Comparison of ENCODE assay signal across 1 cellular context in the genomic region with DNA sequence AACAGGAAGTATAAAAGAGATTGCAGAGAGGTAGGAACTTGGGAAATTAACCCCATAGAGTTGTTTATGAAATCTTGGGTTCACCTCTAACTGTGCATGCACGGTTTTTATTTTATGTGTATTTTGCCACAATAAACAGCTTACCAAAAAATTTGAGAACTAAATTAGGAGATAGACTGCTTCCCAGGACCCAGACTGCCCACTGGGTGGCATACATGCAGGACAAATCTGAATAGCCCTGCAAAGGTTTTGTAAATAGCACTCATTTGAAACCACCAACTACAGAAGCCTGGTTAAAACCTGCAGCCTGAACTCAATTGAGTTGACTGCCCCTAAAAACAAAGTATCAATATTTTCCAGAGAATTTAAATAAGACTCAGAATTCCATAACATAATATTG.
TF ChIP-seq lines count a peak whose summit lies in the region.

No MANE protein-coding gene starts in this region.

TF ChIP-seq in H1, 55 proteins besides CTCF, POLR2A, EP300 and RAD21 (continued from another document):
- TF ChIP-seq, protein P1, sequence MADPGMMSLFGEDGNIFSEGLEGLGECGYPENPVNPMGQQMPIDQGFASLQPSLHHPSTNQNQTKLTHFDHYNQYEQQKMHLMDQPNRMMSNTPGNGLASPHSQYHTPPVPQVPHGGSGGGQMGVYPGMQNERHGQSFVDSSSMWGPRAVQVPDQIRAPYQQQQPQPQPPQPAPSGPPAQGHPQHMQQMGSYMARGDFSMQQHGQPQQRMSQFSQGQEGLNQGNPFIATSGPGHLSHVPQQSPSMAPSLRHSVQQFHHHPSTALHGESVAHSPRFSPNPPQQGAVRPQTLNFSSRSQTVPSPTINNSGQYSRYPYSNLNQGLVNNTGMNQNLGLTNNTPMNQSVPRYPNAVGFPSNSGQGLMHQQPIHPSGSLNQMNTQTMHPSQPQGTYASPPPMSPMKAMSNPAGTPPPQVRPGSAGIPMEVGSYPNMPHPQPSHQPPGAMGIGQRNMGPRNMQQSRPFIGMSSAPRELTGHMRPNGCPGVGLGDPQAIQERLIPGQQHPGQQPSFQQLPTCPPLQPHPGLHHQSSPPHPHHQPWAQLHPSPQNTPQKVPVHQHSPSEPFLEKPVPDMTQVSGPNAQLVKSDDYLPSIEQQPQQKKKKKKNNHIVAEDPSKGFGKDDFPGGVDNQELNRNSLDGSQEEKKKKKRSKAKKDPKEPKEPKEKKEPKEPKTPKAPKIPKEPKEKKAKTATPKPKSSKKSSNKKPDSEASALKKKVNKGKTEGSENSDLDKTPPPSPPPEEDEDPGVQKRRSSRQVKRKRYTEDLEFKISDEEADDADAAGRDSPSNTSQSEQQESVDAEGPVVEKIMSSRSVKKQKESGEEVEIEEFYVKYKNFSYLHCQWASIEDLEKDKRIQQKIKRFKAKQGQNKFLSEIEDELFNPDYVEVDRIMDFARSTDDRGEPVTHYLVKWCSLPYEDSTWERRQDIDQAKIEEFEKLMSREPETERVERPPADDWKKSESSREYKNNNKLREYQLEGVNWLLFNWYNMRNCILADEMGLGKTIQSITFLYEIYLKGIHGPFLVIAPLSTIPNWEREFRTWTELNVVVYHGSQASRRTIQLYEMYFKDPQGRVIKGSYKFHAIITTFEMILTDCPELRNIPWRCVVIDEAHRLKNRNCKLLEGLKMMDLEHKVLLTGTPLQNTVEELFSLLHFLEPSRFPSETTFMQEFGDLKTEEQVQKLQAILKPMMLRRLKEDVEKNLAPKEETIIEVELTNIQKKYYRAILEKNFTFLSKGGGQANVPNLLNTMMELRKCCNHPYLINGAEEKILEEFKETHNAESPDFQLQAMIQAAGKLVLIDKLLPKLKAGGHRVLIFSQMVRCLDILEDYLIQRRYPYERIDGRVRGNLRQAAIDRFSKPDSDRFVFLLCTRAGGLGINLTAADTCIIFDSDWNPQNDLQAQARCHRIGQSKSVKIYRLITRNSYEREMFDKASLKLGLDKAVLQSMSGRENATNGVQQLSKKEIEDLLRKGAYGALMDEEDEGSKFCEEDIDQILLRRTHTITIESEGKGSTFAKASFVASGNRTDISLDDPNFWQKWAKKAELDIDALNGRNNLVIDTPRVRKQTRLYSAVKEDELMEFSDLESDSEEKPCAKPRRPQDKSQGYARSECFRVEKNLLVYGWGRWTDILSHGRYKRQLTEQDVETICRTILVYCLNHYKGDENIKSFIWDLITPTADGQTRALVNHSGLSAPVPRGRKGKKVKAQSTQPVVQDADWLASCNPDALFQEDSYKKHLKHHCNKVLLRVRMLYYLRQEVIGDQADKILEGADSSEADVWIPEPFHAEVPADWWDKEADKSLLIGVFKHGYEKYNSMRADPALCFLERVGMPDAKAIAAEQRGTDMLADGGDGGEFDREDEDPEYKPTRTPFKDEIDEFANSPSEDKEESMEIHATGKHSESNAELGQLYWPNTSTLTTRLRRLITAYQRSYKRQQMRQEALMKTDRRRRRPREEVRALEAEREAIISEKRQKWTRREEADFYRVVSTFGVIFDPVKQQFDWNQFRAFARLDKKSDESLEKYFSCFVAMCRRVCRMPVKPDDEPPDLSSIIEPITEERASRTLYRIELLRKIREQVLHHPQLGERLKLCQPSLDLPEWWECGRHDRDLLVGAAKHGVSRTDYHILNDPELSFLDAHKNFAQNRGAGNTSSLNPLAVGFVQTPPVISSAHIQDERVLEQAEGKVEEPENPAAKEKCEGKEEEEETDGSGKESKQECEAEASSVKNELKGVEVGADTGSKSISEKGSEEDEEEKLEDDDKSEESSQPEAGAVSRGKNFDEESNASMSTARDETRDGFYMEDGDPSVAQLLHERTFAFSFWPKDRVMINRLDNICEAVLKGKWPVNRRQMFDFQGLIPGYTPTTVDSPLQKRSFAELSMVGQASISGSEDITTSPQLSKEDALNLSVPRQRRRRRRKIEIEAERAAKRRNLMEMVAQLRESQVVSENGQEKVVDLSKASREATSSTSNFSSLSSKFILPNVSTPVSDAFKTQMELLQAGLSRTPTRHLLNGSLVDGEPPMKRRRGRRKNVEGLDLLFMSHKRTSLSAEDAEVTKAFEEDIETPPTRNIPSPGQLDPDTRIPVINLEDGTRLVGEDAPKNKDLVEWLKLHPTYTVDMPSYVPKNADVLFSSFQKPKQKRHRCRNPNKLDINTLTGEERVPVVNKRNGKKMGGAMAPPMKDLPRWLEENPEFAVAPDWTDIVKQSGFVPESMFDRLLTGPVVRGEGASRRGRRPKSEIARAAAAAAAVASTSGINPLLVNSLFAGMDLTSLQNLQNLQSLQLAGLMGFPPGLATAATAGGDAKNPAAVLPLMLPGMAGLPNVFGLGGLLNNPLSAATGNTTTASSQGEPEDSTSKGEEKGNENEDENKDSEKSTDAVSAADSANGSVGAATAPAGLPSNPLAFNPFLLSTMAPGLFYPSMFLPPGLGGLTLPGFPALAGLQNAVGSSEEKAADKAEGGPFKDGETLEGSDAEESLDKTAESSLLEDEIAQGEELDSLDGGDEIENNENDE (IDR thresholded peaks at IDR 0.05; ENCODE audit: insufficient replicate concordance, low read length) = no peak
- TF ChIP-seq MAFK (IDR thresholded peaks at IDR 0.05; ENCODE audit: low read depth, low read length) (no peak), SAP30 (IDR thresholded peaks at IDR 0.05; ENCODE audit: insufficient read depth, insufficient replicate concordance, low read length) (no peak), SP4 (IDR thresholded peaks at IDR 0.05; ENCODE audit: low read length) (no peak), KDM4A (IDR thresholded peaks at IDR 0.05; ENCODE audit: low read depth, low read length, severe bottlenecking) (no peak), CHD1 (IDR thresholded peaks at IDR 0.05; ENCODE audit: low read depth, low read length) (no peak), BACH1 (IDR thresholded peaks at IDR 0.05; ENCODE audit: low read length) (no peak), TAF1 (IDR thresholded peaks at IDR 0.05; ENCODE audit: low read depth, low read length) (no peak), POU5F1 (IDR thresholded peaks at IDR 0.05; ENCODE audit: low read depth, low read length) (no peak), GABPA (IDR thresholded peaks at IDR 0.05; ENCODE audit: borderline replicate concordance, insufficient read depth, low read length) (no peak)
- TF ChIP-seq, protein P2, sequence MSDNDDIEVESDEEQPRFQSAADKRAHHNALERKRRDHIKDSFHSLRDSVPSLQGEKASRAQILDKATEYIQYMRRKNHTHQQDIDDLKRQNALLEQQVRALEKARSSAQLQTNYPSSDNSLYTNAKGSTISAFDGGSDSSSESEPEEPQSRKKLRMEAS (IDR thresholded peaks at IDR 0.05) = no peak
